In the genomic region with DNA sequence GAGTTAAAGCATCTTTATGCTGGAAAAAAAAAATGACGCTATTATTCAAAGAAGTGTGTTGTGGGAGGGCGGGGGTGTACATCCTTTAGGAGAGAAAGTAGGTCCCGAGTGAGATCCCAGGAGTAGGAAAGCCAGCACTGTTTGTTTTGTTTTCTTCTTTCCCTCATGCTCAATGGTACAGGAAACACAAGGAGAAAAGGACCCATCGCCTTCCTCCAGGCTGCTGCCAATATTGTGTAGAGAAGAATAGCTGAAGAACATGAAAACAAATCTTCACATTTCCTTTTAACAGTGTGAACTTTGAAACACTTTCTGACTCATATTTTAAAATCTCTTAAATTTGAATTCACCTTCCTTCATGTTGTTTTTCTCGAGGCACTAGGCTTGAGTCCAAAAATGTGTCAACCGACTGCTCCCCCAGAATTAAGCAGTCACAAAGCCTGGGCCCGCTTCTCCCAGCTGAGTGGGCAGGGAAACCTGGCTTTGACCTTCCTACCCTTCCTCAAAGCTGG, we compare ENCODE assay signal across 15 cellular contexts. TPM values are rescaled to one million over a fixed set of nuclear protein-coding genes. Genes with fewer than 3 reads are reported as not detected.
DNase-seq lines count a peak whose midpoint lies in the region; ATAC-seq and TF ChIP-seq lines count a peak whose summit lies in the region.
"Had no signal": no experiment of that assay in that cellular context is flagged by ENCODE, and none has a peak within 500 bp of the region (broad histone marks: within the 10 kb centered on the region; RNA-seq: fewer than 3 reads in every experiment).

No MANE protein-coding gene starts in this region.

- POLR2A ChIA-PET in activated CD8-positive, alpha-beta T cell treated with anti-CD3 and anti-CD28 coated beads, Interleukin-2, amount 10 ng/mL, durations not matched to agents 7 days and 5 days (lab: Charles Lee): interaction anchor here (0.6 kb wide), 1 partner anchor 28 kb away, joined by 3 read pairs; no protein-coding TSS in a partner anchor

- BruUV-seq in Calu3 (replicated peaks; lab: Mats Ljungman, UMichigan): no TSS peak

- no peaks in the 10 kb centered on the region for H3K27me3 Mint-ChIP-seq in activated T-cell treated with anti-CD3 and anti-CD28 coated beads, Interleukin-2, amount 50 U/mL, for 4 hours (ENCODE audit: low read depth)
- no peaks in the 10 kb centered on the region for H3K27me3 Mint-ChIP-seq in activated CD8-positive, alpha-beta T cell treated with anti-CD3 and anti-CD28 coated beads, Interleukin-2, amount 10 ng/mL, durations not matched to agents 7 days and 5 days (ENCODE audit: low read depth)
- H3K27me3 Mint-ChIP-seq in Calu3 (ENCODE audit: unreplicated experiment): peaks cover 27% of the 10 kb centered on the region

- peaks cover 44% of the 10 kb centered on the region for H3K36me3 Mint-ChIP-seq in activated T-cell treated with anti-CD3 and anti-CD28 coated beads, Interleukin-2, amount 50 U/mL, for 4 hours (ENCODE audit: insufficient read depth)
- peaks cover 78% of the 10 kb centered on the region for H3K36me3 Mint-ChIP-seq in activated CD8-positive, alpha-beta T cell treated with anti-CD3 and anti-CD28 coated beads, Interleukin-2, amount 10 ng/mL, durations not matched to agents 7 days and 5 days (ENCODE audit: low read depth)
- no peaks in the 10 kb centered on the region for H3K36me3 Mint-ChIP-seq in Calu3 (ENCODE audit: insufficient read depth, unreplicated experiment)
- H3K36me3 Mint-ChIP-seq: brain had no signal

- H3K4me3 Mint-ChIP-seq in activated T-cell treated with anti-CD3 and anti-CD28 coated beads, Interleukin-2, amount 50 U/mL, for 4 hours: no peak overlapping the region
- no peak overlapping the region for H3K4me3 Mint-ChIP-seq in activated CD8-positive, alpha-beta T cell treated with anti-CD3 and anti-CD28 coated beads, Interleukin-2, amount 10 ng/mL, durations not matched to agents 7 days and 5 days
- H3K4me3 Mint-ChIP-seq in Calu3 (ENCODE audit: low read depth, unreplicated experiment): no peak overlapping the region
- H3K4me3 Mint-ChIP-seq: brain had no signal

- peaks cover 79% of the 10 kb centered on the region for H3K4me1 Mint-ChIP-seq in activated T-cell treated with anti-CD3 and anti-CD28 coated beads, Interleukin-2, amount 50 U/mL, for 4 hours (ENCODE audit: low read depth)
- peaks cover 72% of the 10 kb centered on the region for H3K4me1 Mint-ChIP-seq in activated CD8-positive, alpha-beta T cell treated with anti-CD3 and anti-CD28 coated beads, Interleukin-2, amount 10 ng/mL, durations not matched to agents 7 days and 5 days (ENCODE audit: low read depth)
- peaks cover 34% of the 10 kb centered on the region for H3K4me1 Mint-ChIP-seq in Calu3 (ENCODE audit: low read depth, unreplicated experiment)

- intact Hi-C loops in Calu3 (cut with micrococcal nuclease; ENCODE audit: unreplicated experiment): no loop called here

- peak overlapping the region; percentile 60 for H3K27ac Mint-ChIP-seq in activated CD8-positive, alpha-beta T cell treated with anti-CD3 and anti-CD28 coated beads, Interleukin-2, amount 10 ng/mL, durations not matched to agents 7 days and 5 days
- no peak overlapping the region for H3K27ac Mint-ChIP-seq in Calu3 (ENCODE audit: unreplicated experiment)

- CTCF ChIA-PET in activated CD8-positive, alpha-beta T cell treated with anti-CD3 and anti-CD28 coated beads, Interleukin-2, amount 10 ng/mL, durations not matched to agents 7 days and 5 days (lab: Charles Lee): interaction anchor here (1.1 to 1.6 kb wide), 2 partner anchors 28 to 47 kb away, joined by 3 read pairs; no protein-coding TSS in a partner anchor
- CTCF ChIA-PET in Calu3 (lab: Charles Lee): no interaction called here

- H3K9me3 Mint-ChIP-seq in activated T-cell treated with anti-CD3 and anti-CD28 coated beads, Interleukin-2, amount 50 U/mL, for 4 hours: no peaks in the 10 kb centered on the region
- no peaks in the 10 kb centered on the region for H3K9me3 Mint-ChIP-seq in activated CD8-positive, alpha-beta T cell treated with anti-CD3 and anti-CD28 coated beads, Interleukin-2, amount 10 ng/mL, durations not matched to agents 7 days and 5 days (ENCODE audit: insufficient read depth)
- no peaks in the 10 kb centered on the region for H3K9me3 Mint-ChIP-seq in Calu3 (ENCODE audit: low read depth, unreplicated experiment)
- H3K9me3 Mint-ChIP-seq: brain had no signal

- peak; percentile 68 to 71 for ATAC-seq in activated T-cell treated with anti-CD3 and anti-CD28 coated beads, Interleukin-2, amount 50 U/mL, for 4 hours
- ATAC-seq in activated CD8-positive, alpha-beta T cell treated with anti-CD3 and anti-CD28 coated beads, Interleukin-2, amount 10 ng/mL, durations not matched to agents 7 days and 5 days: no peak
- peak; percentile 17 for ATAC-seq in stimulated activated naive CD8-positive, alpha-beta T cell treated with anti-CD3 and anti-CD28 coated beads, Interleukin-15, Interleukin-2, amounts not matched to agents 100 U/mL and 50 U/mL, for 24 hours
- ATAC-seq: Panc1 had no signal

- TF ChIP-seq CTCF in Calu3 (IDR thresholded peaks at IDR 0.05; ENCODE audit: unreplicated experiment): no peak

- DNase-seq in activated T-cell treated with anti-CD3 and anti-CD28 coated beads, Interleukin-2, amount 50 U/mL, for 4 hours: no peak
- DNase-seq in activated T-cell treated with anti-CD3 and anti-CD28 coated beads for 4 hours: no peak
- DNase-seq in activated CD8-positive, alpha-beta T cell treated with anti-CD3 and anti-CD28 coated beads, Interleukin-2, amount 10 ng/mL, durations not matched to agents 7 days and 5 days: no peak
- DNase-seq in glomerular endothelial cell (ENCODE audit: extremely low read depth, low read depth, low spot score): peak; percentile 78
- no peak for DNase-seq in stimulated activated naive CD8-positive, alpha-beta T cell treated with anti-CD3 and anti-CD28 coated beads, Interleukin-15, Interleukin-2, amounts not matched to agents 100 U/mL and 50 U/mL, for 24 hours
- no peak for DNase-seq in midbrain (lab: John Stamatoyannopoulos, UW)
- no peak for DNase-seq in Calu3
- no peak for DNase-seq in HPDE6-E6E7 (ENCODE audit: extremely low spot score)
- DNase-seq: DMS53, glutamatergic neuron, left cardiac atrium, NCI-H1092, NCI-H345 had no signal

RNA-seq across cellular contexts. Expression of a gene that starts 22.3 kb away (rescaled TPM):
- total RNA-seq in activated T-cell treated with anti-CD3 and anti-CD28 coated beads, Interleukin-2, amount 50 U/mL, for 4 hours: 100 to 1,000 TPM; 148 to 163 (median 160) TPM
- 10 to 100 TPM; 63.4 to 65.1 TPM for total RNA-seq in activated CD8-positive, alpha-beta T cell treated with anti-CD3 and anti-CD28 coated beads, Interleukin-2, amount 10 ng/mL, durations not matched to agents 7 days and 5 days
- total RNA-seq in glomerular endothelial cell (56.4 and 132 TPM in 2 replicates), Calu3 (2022) (0.10 TPM in 1 of 2 replicates, not detected in the other)

Comparison
In these comparisons a context has a peak if more than half of its experiments do, and no peak if none do; other contexts are left out.
1. RNA of a gene that starts 22.3 kb away (total RNA-seq): 148 to 163 TPM in activated T-cell treated with anti-CD3 and anti-CD28 coated beads, Interleukin-2, amount 50 U/mL, for 4 hours, 56.4 to 132 TPM in glomerular endothelial cell and 63.4 to 65.1 TPM in activated CD8-positive, alpha-beta T cell treated with anti-CD3 and anti-CD28 coated beads, Interleukin-2, amount 10 ng/mL, durations not matched to agents 7 days and 5 days; 0.10 TPM in Calu3; every median in the first group is over 10 times any median in the second.